In genomic region chr2:172357442-172357841, GRCh38 we compare ENCODE assay signal across 1 cellular context.
TF ChIP-seq lines count a peak whose summit lies in the region.

No MANE protein-coding gene starts in this region.

TF ChIP-seq in GM23338, 12 proteins besides CTCF, POLR2A, EP300 and RAD21 (continued from another document):
- no peak for TF ChIP-seq ZNF462 (CRISPR knock-in tag; IDR thresholded peaks at IDR 0.05)
- no peak for TF ChIP-seq POLR2AphosphoS5 (IDR thresholded peaks at IDR 0.05; ENCODE audit: low read depth)
- no peak for TF ChIP-seq EZH2 (IDR thresholded peaks at IDR 0.05; ENCODE audit: low read depth, unreplicated experiment)
- TF ChIP-seq STAT1 (IDR thresholded peaks at IDR 0.05; ENCODE audit: unreplicated experiment) = no peak
- TF ChIP-seq NANOG (IDR thresholded peaks at IDR 0.05; ENCODE audit: borderline replicate concordance) = no peak
- TF ChIP-seq JUNB (IDR thresholded peaks at IDR 0.05; ENCODE audit: unreplicated experiment) = no peak
